In the genomic region with DNA sequence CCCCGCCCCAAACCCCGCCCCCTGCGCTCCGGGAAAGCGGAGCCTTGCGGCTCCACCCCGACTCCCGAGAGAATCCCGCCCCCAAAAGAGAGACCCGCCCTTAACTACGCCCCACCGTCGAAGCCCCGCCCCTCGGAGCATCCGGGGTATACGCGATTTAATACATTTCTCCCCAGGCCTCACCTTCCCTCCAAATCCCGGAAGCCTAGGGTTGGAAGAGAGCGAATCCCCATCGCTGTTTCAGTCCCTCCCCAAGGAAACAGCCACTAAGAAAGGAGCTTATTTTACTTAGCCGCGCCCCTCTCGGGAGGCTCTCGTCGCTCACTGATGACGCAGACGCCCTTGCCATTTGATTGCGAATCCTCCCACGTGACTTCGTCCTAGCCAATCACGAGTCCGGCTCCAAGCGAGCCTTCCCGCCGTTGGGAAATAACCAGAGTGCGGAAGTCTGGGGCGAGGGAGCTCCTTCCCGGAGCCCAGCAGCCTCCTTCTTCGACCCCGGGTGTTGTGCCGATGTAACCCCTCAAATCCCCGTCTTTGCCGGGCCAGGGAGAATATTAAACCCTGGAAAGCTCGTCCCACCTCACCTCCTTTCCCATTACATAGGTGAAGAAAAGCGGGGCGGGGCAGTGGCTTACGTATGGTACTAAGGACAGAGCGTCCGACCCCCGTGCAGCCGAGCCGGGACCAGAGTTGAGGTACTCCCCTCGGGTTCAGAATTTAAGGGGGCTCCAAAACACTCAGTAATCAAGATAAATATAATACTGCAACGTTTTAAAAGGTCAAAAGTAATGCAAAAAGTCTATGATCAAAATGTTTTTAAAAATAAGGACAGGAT, we compare ENCODE assay signal across 8 cellular contexts. TPM values are rescaled to one million over a fixed set of nuclear protein-coding genes. Genes with fewer than 3 reads are reported as not detected.
DNase-seq lines count a peak whose midpoint lies in the region; ATAC-seq and TF ChIP-seq lines count a peak whose summit lies in the region.

No MANE protein-coding gene starts in this region.

- H3K79me2 ChIP-seq in osteoblast (ENCODE audit: insufficient read depth, low read length) = peaks cover 12% of the 10 kb centered on the region

- peaks cover 2% of the 10 kb centered on the region for H3K27me3 Mint-ChIP-seq in activated naive CD8-positive, alpha-beta T cell treated with anti-CD3 and anti-CD28 coated beads, Interleukin-2, amount 10 ng/mL, durations not matched to agents 7 days and 5 days

- H3K4me3 Mint-ChIP-seq in activated naive CD8-positive, alpha-beta T cell treated with anti-CD3 and anti-CD28 coated beads, Interleukin-2, amount 10 ng/mL, durations not matched to agents 7 days and 5 days = peak overlapping the region; percentile 94

- intact Hi-C loops in head of caudate nucleus (cut with DNase I) = no loop called here

- H4K20me1 ChIP-seq in osteoblast (ENCODE audit: insufficient read depth, low read length) = peaks cover 4% of the 10 kb centered on the region

- TF ChIP-seq CTCF in GM12864 (IDR thresholded peaks at IDR 0.05; ENCODE audit: low read depth, low read length, missing control alignments) (no peak), osteoblast (IDR thresholded peaks at IDR 0.05; ENCODE audit: extremely low read depth, low read depth, low read length) (no peak), thoracic aorta (IDR thresholded peaks at IDR 0.05) (no peak)

- peak overlapping the region; percentile 86 for H3K4me2 ChIP-seq in osteoblast (ENCODE audit: insufficient read depth, low read length)

- H3K4me3 ChIP-seq in GM12864 (ENCODE audit: low read depth, low read length) (peak overlapping the region; percentile 83), osteoblast (ENCODE audit: insufficient read depth, low read length) (peak overlapping the region; percentile 84), thoracic aorta (peak overlapping the region; percentile 90)

- peaks cover 32% of the 10 kb centered on the region for H3K4me1 Mint-ChIP-seq in activated naive CD8-positive, alpha-beta T cell treated with anti-CD3 and anti-CD28 coated beads, Interleukin-2, amount 10 ng/mL, durations not matched to agents 7 days and 5 days

- ATAC-seq in HG02678 (IDR thresholded peaks at IDR 0.05; ENCODE audit: unreplicated experiment) = peak; percentile 90
- ATAC-seq in activated naive CD8-positive, alpha-beta T cell treated with anti-CD3 and anti-CD28 coated beads, Interleukin-2, amount 10 ng/mL, durations not matched to agents 7 days and 5 days (ENCODE audit: low read depth) = peak; percentile 97
- peak; percentile 99 for ATAC-seq in thoracic aorta (ENCODE audit: insufficient number of reproducible peaks, low FRiP score, low read depth)

- H3K9me3 Mint-ChIP-seq in activated naive CD8-positive, alpha-beta T cell treated with anti-CD3 and anti-CD28 coated beads, Interleukin-2, amount 10 ng/mL, durations not matched to agents 7 days and 5 days = no peaks in the 10 kb centered on the region

- POLR2A ChIA-PET in activated naive CD8-positive, alpha-beta T cell treated with anti-CD3 and anti-CD28 coated beads, Interleukin-2, amount 10 ng/mL, durations not matched to agents 7 days and 5 days (lab: Charles Lee) = interaction anchor here (0.7 to 2.3 kb wide), 13 partner anchors 11 to 398 kb away, joined by 3 to 12 read pairs (median 4); a partner anchor contains a TSS

- peak overlapping the region; percentile 78 for H2AFZ ChIP-seq in osteoblast (ENCODE audit: low read length)

- H3K36me3 ChIP-seq in osteoblast (ENCODE audit: insufficient read depth, low read length) (no peaks in the 10 kb centered on the region), thoracic aorta (no peaks in the 10 kb centered on the region)

- H3K4me1 ChIP-seq in osteoblast (ENCODE audit: insufficient read depth, low read length) (peaks cover 26% of the 10 kb centered on the region), thoracic aorta (ENCODE audit: control insufficient read depth in 1 of 2, low read depth in 2 of 2) (peaks cover 9 to 15% of the 10 kb centered on the region in 2 donors)

- DNase-seq in GM12864 (ENCODE audit: low read depth) (peak; percentile 99), NCI-H1105 treated with DMSO at 0.1 percent for 48 hours (lab: John Stamatoyannopoulos, UW) (peak; percentile 98), SKM-1 treated with dmso at 0.1 percent for 144 hours (lab: John Stamatoyannopoulos, UW; ENCODE audit: unreplicated experiment) (peak; percentile 99), head of caudate nucleus (peak; percentile 98 to 100 (median 99)), osteoblast (ENCODE audit: insufficient read length, low spot score, missing footprints) (peak; percentile 100), thoracic aorta (ENCODE audit: low spot score) (peak; percentile 99)
- DNase-seq in activated naive CD8-positive, alpha-beta T cell treated with anti-CD3 and anti-CD28 coated beads, Interleukin-2, amount 10 ng/mL, durations not matched to agents 7 days and 5 days = peak; percentile 95

- no peaks in the 10 kb centered on the region for H3K9me3 ChIP-seq in osteoblast (ENCODE audit: low read depth, low read length)
- no peaks in the 10 kb centered on the region for H3K9me3 ChIP-seq in thoracic aorta

- peaks cover 13% of the 10 kb centered on the region for H3K36me3 Mint-ChIP-seq in activated naive CD8-positive, alpha-beta T cell treated with anti-CD3 and anti-CD28 coated beads, Interleukin-2, amount 10 ng/mL, durations not matched to agents 7 days and 5 days

- peak overlapping the region; percentile 80 for H3K27ac ChIP-seq in osteoblast (ENCODE audit: low read depth, low read length)
- peak overlapping the region; percentile 93 to 94 for H3K27ac ChIP-seq in thoracic aorta

- peaks cover under 1% of the 10 kb centered on the region for H3K27me3 ChIP-seq in osteoblast (ENCODE audit: insufficient read depth, low read length)
- no peaks in the 10 kb centered on the region for H3K27me3 ChIP-seq in thoracic aorta (replicated peaks; ENCODE audit: insufficient read depth)

- peak overlapping the region; percentile 89 for H3K27ac Mint-ChIP-seq in activated naive CD8-positive, alpha-beta T cell treated with anti-CD3 and anti-CD28 coated beads, Interleukin-2, amount 10 ng/mL, durations not matched to agents 7 days and 5 days

RNA-seq across cellular contexts. Expression of a gene that starts 0.5 kb away (rescaled TPM):
- 10 to 100 TPM; 25.4 to 30.8 TPM for total RNA-seq in activated naive CD8-positive, alpha-beta T cell treated with anti-CD3 and anti-CD28 coated beads, Interleukin-2, amount 10 ng/mL, durations not matched to agents 7 days and 5 days
- total RNA-seq in osteoblast (23.5 and 25.9 TPM in 2 replicates), thoracic aorta (1 to 10 TPM; 4.4 to 9.7 TPM)

RNA-seq across cellular contexts. Expression of a gene that starts 13.6 kb away (rescaled TPM):
- total RNA-seq in activated naive CD8-positive, alpha-beta T cell treated with anti-CD3 and anti-CD28 coated beads, Interleukin-2, amount 10 ng/mL, durations not matched to agents 7 days and 5 days = under 1 TPM in 1 of 2 experiments, not detected in 1; 0.17 TPM
- total RNA-seq in osteoblast = 0.29 and 0.72 TPM in 2 replicates
- total RNA-seq in thoracic aorta = 1 to 10 TPM in 1 of 2 donors, under 1 TPM in 1; 0.42 to 1.4 TPM

RNA-seq across cellular contexts. Expression of a gene that starts 20.2 kb away (rescaled TPM):
- total RNA-seq in activated naive CD8-positive, alpha-beta T cell treated with anti-CD3 and anti-CD28 coated beads, Interleukin-2, amount 10 ng/mL, durations not matched to agents 7 days and 5 days = not detected
- total RNA-seq in osteoblast (not detected in 2 replicates), thoracic aorta (not detected)

RNA-seq across cellular contexts. Expression of a gene that starts 49.8 kb away (rescaled TPM):
- not detected for total RNA-seq in activated naive CD8-positive, alpha-beta T cell treated with anti-CD3 and anti-CD28 coated beads, Interleukin-2, amount 10 ng/mL, durations not matched to agents 7 days and 5 days
- not detected in 2 replicates for total RNA-seq in osteoblast
- not detected for total RNA-seq in thoracic aorta

RNA-seq across cellular contexts. Expression of a gene that starts 50.8 kb away (rescaled TPM):
- not detected for total RNA-seq in activated naive CD8-positive, alpha-beta T cell treated with anti-CD3 and anti-CD28 coated beads, Interleukin-2, amount 10 ng/mL, durations not matched to agents 7 days and 5 days
- total RNA-seq in osteoblast (not detected in 2 replicates), thoracic aorta (not detected)

Comparison
In these comparisons a context has a peak if more than half of its experiments do, and no peak if none do; other contexts are left out.
1. Peak in every context shown above with its lines: DNase-seq, ATAC-seq, H3K4me3 ChIP-seq and H3K27ac ChIP-seq.